In genomic region chr1:223845810-223846667, GRCh38 we compare ENCODE assay signal across 1 cellular context.
TF ChIP-seq lines count a peak whose summit lies in the region.

A gene with protein sequence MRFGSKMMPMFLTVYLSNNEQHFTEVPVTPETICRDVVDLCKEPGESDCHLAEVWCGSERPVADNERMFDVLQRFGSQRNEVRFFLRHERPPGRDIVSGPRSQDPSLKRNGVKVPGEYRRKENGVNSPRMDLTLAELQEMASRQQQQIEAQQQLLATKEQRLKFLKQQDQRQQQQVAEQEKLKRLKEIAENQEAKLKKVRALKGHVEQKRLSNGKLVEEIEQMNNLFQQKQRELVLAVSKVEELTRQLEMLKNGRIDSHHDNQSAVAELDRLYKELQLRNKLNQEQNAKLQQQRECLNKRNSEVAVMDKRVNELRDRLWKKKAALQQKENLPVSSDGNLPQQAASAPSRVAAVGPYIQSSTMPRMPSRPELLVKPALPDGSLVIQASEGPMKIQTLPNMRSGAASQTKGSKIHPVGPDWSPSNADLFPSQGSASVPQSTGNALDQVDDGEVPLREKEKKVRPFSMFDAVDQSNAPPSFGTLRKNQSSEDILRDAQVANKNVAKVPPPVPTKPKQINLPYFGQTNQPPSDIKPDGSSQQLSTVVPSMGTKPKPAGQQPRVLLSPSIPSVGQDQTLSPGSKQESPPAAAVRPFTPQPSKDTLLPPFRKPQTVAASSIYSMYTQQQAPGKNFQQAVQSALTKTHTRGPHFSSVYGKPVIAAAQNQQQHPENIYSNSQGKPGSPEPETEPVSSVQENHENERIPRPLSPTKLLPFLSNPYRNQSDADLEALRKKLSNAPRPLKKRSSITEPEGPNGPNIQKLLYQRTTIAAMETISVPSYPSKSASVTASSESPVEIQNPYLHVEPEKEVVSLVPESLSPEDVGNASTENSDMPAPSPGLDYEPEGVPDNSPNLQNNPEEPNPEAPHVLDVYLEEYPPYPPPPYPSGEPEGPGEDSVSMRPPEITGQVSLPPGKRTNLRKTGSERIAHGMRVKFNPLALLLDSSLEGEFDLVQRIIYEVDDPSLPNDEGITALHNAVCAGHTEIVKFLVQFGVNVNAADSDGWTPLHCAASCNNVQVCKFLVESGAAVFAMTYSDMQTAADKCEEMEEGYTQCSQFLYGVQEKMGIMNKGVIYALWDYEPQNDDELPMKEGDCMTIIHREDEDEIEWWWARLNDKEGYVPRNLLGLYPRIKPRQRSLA (minus strand): TSS chr1:223845947. CDS start chr1:223845680, 267 bp downstream.

TF ChIP-seq in K562, 482 proteins besides CTCF, POLR2A, EP300 and RAD21 (continued from another document and continues in another):
- no peak for TF ChIP-seq SAFB (IDR thresholded peaks at IDR 0.05; ENCODE audit: borderline replicate concordance, low read depth, low read length)
- peak; percentile 75; the same call in 1 of the 2 replicates for TF ChIP-seq PML (IDR thresholded peaks at IDR 0.05; ENCODE audit: low read length)
- TF ChIP-seq CHAMP1 (IDR thresholded peaks at IDR 0.05) = no peak
- TF ChIP-seq PHF21A (IDR thresholded peaks at IDR 0.05; ENCODE audit: borderline replicate concordance, low read depth) = 0 out of 2 replicates have a peak, but pooled peaks have one; percentile 68
- peak; percentile 89 for TF ChIP-seq FOXP1 (CRISPR knock-in tag; IDR thresholded peaks at IDR 0.05)
- TF ChIP-seq, protein P1, sequence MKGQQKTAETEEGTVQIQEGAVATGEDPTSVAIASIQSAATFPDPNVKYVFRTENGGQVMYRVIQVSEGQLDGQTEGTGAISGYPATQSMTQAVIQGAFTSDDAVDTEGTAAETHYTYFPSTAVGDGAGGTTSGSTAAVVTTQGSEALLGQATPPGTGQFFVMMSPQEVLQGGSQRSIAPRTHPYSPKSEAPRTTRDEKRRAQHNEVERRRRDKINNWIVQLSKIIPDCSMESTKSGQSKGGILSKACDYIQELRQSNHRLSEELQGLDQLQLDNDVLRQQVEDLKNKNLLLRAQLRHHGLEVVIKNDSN (CRISPR knock-in tag; IDR thresholded peaks at IDR 0.05) = 0 out of 2 replicates have a peak, but pooled peaks have one; percentile 23
- TF ChIP-seq ZKSCAN8 (CRISPR knock-in tag; IDR thresholded peaks at IDR 0.05) = no peak
- TF ChIP-seq CCNT2 (IDR thresholded peaks at IDR 0.05; ENCODE audit: borderline replicate concordance, extremely low read depth, insufficient read length, low read depth, low read length) = peak; percentile 98
- TF ChIP-seq RBBP5 (IDR thresholded peaks at IDR 0.05; ENCODE audit: borderline replicate concordance, insufficient read depth, low read length, poor library complexity, severe bottlenecking) = peak; percentile 75
- no peak; a peak in 1 of 4 replicates for TF ChIP-seq MLX (CRISPR knock-in tag; conservative IDR thresholded peaks at IDR 0.05)
- TF ChIP-seq, protein P2, sequence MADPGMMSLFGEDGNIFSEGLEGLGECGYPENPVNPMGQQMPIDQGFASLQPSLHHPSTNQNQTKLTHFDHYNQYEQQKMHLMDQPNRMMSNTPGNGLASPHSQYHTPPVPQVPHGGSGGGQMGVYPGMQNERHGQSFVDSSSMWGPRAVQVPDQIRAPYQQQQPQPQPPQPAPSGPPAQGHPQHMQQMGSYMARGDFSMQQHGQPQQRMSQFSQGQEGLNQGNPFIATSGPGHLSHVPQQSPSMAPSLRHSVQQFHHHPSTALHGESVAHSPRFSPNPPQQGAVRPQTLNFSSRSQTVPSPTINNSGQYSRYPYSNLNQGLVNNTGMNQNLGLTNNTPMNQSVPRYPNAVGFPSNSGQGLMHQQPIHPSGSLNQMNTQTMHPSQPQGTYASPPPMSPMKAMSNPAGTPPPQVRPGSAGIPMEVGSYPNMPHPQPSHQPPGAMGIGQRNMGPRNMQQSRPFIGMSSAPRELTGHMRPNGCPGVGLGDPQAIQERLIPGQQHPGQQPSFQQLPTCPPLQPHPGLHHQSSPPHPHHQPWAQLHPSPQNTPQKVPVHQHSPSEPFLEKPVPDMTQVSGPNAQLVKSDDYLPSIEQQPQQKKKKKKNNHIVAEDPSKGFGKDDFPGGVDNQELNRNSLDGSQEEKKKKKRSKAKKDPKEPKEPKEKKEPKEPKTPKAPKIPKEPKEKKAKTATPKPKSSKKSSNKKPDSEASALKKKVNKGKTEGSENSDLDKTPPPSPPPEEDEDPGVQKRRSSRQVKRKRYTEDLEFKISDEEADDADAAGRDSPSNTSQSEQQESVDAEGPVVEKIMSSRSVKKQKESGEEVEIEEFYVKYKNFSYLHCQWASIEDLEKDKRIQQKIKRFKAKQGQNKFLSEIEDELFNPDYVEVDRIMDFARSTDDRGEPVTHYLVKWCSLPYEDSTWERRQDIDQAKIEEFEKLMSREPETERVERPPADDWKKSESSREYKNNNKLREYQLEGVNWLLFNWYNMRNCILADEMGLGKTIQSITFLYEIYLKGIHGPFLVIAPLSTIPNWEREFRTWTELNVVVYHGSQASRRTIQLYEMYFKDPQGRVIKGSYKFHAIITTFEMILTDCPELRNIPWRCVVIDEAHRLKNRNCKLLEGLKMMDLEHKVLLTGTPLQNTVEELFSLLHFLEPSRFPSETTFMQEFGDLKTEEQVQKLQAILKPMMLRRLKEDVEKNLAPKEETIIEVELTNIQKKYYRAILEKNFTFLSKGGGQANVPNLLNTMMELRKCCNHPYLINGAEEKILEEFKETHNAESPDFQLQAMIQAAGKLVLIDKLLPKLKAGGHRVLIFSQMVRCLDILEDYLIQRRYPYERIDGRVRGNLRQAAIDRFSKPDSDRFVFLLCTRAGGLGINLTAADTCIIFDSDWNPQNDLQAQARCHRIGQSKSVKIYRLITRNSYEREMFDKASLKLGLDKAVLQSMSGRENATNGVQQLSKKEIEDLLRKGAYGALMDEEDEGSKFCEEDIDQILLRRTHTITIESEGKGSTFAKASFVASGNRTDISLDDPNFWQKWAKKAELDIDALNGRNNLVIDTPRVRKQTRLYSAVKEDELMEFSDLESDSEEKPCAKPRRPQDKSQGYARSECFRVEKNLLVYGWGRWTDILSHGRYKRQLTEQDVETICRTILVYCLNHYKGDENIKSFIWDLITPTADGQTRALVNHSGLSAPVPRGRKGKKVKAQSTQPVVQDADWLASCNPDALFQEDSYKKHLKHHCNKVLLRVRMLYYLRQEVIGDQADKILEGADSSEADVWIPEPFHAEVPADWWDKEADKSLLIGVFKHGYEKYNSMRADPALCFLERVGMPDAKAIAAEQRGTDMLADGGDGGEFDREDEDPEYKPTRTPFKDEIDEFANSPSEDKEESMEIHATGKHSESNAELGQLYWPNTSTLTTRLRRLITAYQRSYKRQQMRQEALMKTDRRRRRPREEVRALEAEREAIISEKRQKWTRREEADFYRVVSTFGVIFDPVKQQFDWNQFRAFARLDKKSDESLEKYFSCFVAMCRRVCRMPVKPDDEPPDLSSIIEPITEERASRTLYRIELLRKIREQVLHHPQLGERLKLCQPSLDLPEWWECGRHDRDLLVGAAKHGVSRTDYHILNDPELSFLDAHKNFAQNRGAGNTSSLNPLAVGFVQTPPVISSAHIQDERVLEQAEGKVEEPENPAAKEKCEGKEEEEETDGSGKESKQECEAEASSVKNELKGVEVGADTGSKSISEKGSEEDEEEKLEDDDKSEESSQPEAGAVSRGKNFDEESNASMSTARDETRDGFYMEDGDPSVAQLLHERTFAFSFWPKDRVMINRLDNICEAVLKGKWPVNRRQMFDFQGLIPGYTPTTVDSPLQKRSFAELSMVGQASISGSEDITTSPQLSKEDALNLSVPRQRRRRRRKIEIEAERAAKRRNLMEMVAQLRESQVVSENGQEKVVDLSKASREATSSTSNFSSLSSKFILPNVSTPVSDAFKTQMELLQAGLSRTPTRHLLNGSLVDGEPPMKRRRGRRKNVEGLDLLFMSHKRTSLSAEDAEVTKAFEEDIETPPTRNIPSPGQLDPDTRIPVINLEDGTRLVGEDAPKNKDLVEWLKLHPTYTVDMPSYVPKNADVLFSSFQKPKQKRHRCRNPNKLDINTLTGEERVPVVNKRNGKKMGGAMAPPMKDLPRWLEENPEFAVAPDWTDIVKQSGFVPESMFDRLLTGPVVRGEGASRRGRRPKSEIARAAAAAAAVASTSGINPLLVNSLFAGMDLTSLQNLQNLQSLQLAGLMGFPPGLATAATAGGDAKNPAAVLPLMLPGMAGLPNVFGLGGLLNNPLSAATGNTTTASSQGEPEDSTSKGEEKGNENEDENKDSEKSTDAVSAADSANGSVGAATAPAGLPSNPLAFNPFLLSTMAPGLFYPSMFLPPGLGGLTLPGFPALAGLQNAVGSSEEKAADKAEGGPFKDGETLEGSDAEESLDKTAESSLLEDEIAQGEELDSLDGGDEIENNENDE (IDR thresholded peaks at IDR 0.05; ENCODE audit: low read depth, low read length) = no peak
- TF ChIP-seq MNT (conservative IDR thresholded peaks at IDR 0.05) = peak; percentile 21 to 39; a peak in 2 of 4 replicates
- TF ChIP-seq ZNF764 (CRISPR knock-in tag; IDR thresholded peaks at IDR 0.05; ENCODE audit: low read depth) = no peak
